Comparison of ENCODE assay signal across 11 cellular contexts in the genomic region with DNA sequence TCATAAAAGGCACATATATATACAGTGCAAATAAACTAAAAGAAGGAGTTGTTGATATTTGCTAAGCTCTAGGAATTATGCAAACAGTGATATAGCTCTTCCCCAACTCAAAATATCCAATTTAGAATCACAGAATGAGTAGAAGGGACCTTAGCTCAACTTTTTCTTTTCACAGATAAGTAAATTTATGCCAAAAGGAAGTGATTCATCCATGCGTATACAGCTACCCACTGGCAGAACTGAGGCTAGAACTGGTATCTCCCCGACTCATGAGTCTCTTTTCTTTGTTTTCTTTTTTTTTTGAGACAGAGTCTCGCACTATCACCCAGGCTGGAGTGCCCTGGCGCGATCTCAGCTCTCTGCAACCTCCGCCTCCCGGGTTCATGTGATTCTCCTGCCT. TPM values are rescaled to one million over a fixed set of nuclear protein-coding genes. Genes with fewer than 3 reads are reported as not detected.
DNase-seq lines count a peak whose midpoint lies in the region; ATAC-seq and TF ChIP-seq lines count a peak whose summit lies in the region.
"Had no signal": no experiment of that assay in that cellular context is flagged by ENCODE, and none has a peak within 500 bp of the region (broad histone marks: within the 10 kb centered on the region; RNA-seq: fewer than 3 reads in every experiment).

No MANE protein-coding gene starts in this region.

- no peak for TF ChIP-seq CTCF in HL-60 (IDR thresholded peaks at IDR 0.05; ENCODE audit: insufficient read depth, low read length)

- peaks cover 25% of the 10 kb centered on the region for H3K36me3 Mint-ChIP-seq in activated T-cell treated with anti-CD3 and anti-CD28 coated beads, Interleukin-2, amount 50 U/mL, for 4 hours (ENCODE audit: insufficient read depth)

- H3K27ac ChIP-seq in HL-60 (replicated peaks) = peak overlapping the region; percentile 81

- no peaks in the 10 kb centered on the region for H3K9me3 Mint-ChIP-seq in activated T-cell treated with anti-CD3 and anti-CD28 coated beads, Interleukin-2, amount 50 U/mL, for 4 hours
- H3K9me3 Mint-ChIP-seq: stimulated activated naive CD8-positive, alpha-beta T cell treated with anti-CD3 and anti-CD28 coated beads, Interleukin-15, Interleukin-2, amounts not matched to agents 100 ng/mL and 50 ng/mL, for 24 hours had no signal

- DNase-seq in AG08396 (ENCODE audit: low spot score) = peak; percentile 61
- DNase-seq in HL-60 (ENCODE audit: low read depth in 1 of 2, low spot score in 1 of 2) = no peak
- DNase-seq in activated T-cell treated with anti-CD3 and anti-CD28 coated beads, Interleukin-2, amount 50 U/mL, for 4 hours = no peak
- DNase-seq in kidney glomerular epithelial cell (lab: John Stamatoyannopoulos, UW) = peak; percentile 79
- no peak for DNase-seq in SHP77 (lab: John Stamatoyannopoulos, UW)
- no peak for DNase-seq in posterior cingulate gyrus
- no peak for DNase-seq in head of caudate nucleus
- DNase-seq: central memory CD4-positive, alpha-beta T cell; GF-D8 had no signal

- H3K4me3 ChIP-seq in HL-60 (replicated peaks; ENCODE audit: insufficient read depth, low read length) = no peak overlapping the region

- ATAC-seq in activated T-cell treated with anti-CD3 and anti-CD28 coated beads, Interleukin-2, amount 50 U/mL, for 4 hours = peak; percentile 96 to 98
- ATAC-seq in HG03025 (IDR thresholded peaks at IDR 0.05; ENCODE audit: low FRiP score, unreplicated experiment) = no peak

- H3K4me1 Mint-ChIP-seq in activated T-cell treated with anti-CD3 and anti-CD28 coated beads, Interleukin-2, amount 50 U/mL, for 4 hours (ENCODE audit: low read depth) = peaks cover 54% of the 10 kb centered on the region

- intact Hi-C loops in posterior cingulate gyrus (cut with DNase I) (no loop called here), head of caudate nucleus (cut with DNase I) (no loop called here)

- no peaks in the 10 kb centered on the region for H3K27me3 ChIP-seq in HL-60 (ENCODE audit: insufficient read depth, poor library complexity, severe bottlenecking)

- no peaks in the 10 kb centered on the region for H3K27me3 Mint-ChIP-seq in activated T-cell treated with anti-CD3 and anti-CD28 coated beads, Interleukin-2, amount 50 U/mL, for 4 hours (ENCODE audit: low read depth)
- H3K27me3 Mint-ChIP-seq: stimulated activated naive CD8-positive, alpha-beta T cell treated with anti-CD3 and anti-CD28 coated beads, Interleukin-15, Interleukin-2, amounts not matched to agents 100 ng/mL and 50 ng/mL, for 24 hours had no signal

- H3K4me3 Mint-ChIP-seq in activated T-cell treated with anti-CD3 and anti-CD28 coated beads, Interleukin-2, amount 50 U/mL, for 4 hours = peak overlapping the region; percentile 49
- H3K4me3 Mint-ChIP-seq: stimulated activated naive CD8-positive, alpha-beta T cell treated with anti-CD3 and anti-CD28 coated beads, Interleukin-15, Interleukin-2, amounts not matched to agents 100 ng/mL and 50 ng/mL, for 24 hours had no signal

RNA-seq across cellular contexts. Expression of gene SVIL, which starts 54.2 kb away (rescaled TPM):
- total RNA-seq in activated T-cell treated with anti-CD3 and anti-CD28 coated beads, Interleukin-2, amount 50 U/mL, for 4 hours = 10 to 100 TPM in 1 of 3 donors, 1 to 10 TPM in 2; 6.4 to 11.1 (median 9.5) TPM

Comparison
In these comparisons a context has a peak if more than half of its experiments do, and no peak if none do; other contexts are left out.
1. DNase-seq: peak in AG08396 (single experiment) and kidney glomerular epithelial cell (single experiment); none in HL-60 (0 of 2), activated T-cell treated with anti-CD3 and anti-CD28 coated beads, Interleukin-2, amount 50 U/mL, for 4 hours (single experiment), SHP77 (0 of 2), posterior cingulate gyrus (0 of 10) and head of caudate nucleus (0 of 42).